ENCODE assay signal across 1 cellular context in genomic region chr2:1872602-1873183, GRCh38.
TF ChIP-seq lines count a peak whose summit lies in the region.

No MANE protein-coding gene starts in this region.

TF ChIP-seq in H1, 55 proteins besides CTCF, POLR2A, EP300 and RAD21 (continued from another document):
- TF ChIP-seq HDAC2 (IDR thresholded peaks at IDR 0.05; ENCODE audit: borderline replicate concordance in 1 of 2, low read depth in 2 of 2, low read length in 2 of 2) (no peak), EGR1 (IDR thresholded peaks at IDR 0.05; ENCODE audit: borderline replicate concordance, low read depth, low read length) (no peak), BCL11A (IDR thresholded peaks at IDR 0.05; ENCODE audit: low read depth in 2 of 2, low read length in 2 of 2) (no peak), SAP30 (IDR thresholded peaks at IDR 0.05; ENCODE audit: insufficient read depth, insufficient replicate concordance, low read length) (no peak), FOSL1 (IDR thresholded peaks at IDR 0.05; ENCODE audit: insufficient read depth, low read depth, low read length) (no peak), TAF1 (IDR thresholded peaks at IDR 0.05; ENCODE audit: low read depth, low read length) (no peak), CBX8 (IDR thresholded peaks at IDR 0.05; ENCODE audit: borderline replicate concordance, low read depth, low read length) (no peak)
